In the genomic region with DNA sequence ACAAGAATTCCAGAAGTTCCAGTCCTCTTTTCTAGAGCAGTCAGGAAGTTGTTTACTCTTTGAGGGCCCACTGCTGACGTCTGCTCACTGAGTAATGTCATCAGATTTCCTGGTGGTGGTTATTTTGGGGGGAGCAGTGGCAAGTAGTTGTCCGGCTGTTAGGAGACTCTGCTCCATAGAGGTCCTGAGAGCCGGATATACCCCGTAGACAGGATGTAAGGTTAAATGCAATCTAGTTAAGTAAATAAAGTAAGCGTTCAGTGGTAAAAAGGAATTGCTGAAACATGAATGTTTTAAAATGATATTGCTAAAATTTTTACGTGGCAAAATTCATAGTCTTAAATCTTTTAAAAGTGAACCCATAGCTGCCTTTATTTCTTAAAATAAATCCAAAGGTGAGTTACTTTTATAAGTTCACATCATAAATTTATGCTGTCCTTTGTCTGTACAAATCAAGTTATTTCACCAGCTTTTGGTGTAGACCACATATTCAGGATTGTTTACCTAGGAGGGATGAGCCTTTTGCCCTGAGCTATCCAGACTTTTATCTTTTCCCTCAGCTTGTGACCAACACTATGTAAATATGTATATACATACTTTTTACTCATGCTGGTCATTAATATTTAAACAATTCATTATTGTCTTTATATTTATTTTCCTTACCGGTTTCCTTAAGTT, we compare ENCODE assay signal across 8 cellular contexts.
DNase-seq lines count a peak whose midpoint lies in the region; ATAC-seq lines count a peak whose summit lies in the region.

No MANE protein-coding gene starts in this region.

- DNase-seq in GM03348 (ENCODE audit: low spot score): peak; percentile 51
- DNase-seq in NCI-H146 treated with DMSO at 0.1 percent for 48 hours (lab: John Stamatoyannopoulos, UW; ENCODE audit: unreplicated experiment): peak; percentile 59
- peak; percentile 90 for DNase-seq in myocyte (ENCODE audit: low read depth)
- no peak for DNase-seq in RPMI8226
- DNase-seq in G401 (ENCODE audit: low spot score): no peak
- no peak for DNase-seq in NCI-H187 (lab: John Stamatoyannopoulos, UW)

- peak overlapping the region; percentile 72 for H3K27ac ChIP-seq in cingulate gyrus (ENCODE audit: low read depth, low read length)

- ATAC-seq in HG02973 (IDR thresholded peaks at IDR 0.05; ENCODE audit: unreplicated experiment): no peak

- in situ Hi-C loops in G401 (cut with HindIII; ENCODE audit: low sequenced_read_pairs): loop anchor here (10.0 kb wide), 1 partner anchor 213 kb away; no protein-coding TSS in a partner anchor

Comparison
In these comparisons a context has a peak if more than half of its experiments do, and no peak if none do; other contexts are left out.
1. DNase-seq: peak in GM03348 (single experiment), NCI-H146 treated with DMSO at 0.1 percent for 48 hours (single experiment) and myocyte (single experiment); none in RPMI8226 (single experiment), G401 (single experiment) and NCI-H187 (0 of 2).